ENCODE assay signal across 10 cellular contexts in genomic region chr2:219523031-219523671, GRCh38. TPM values are rescaled to one million over a fixed set of nuclear protein-coding genes. Genes with fewer than 3 reads are reported as not detected.
DNase-seq lines count a peak whose midpoint lies in the region; ATAC-seq and TF ChIP-seq lines count a peak whose summit lies in the region.
"Had no signal": no experiment of that assay in that cellular context is flagged by ENCODE, and none has a peak within 500 bp of the region (broad histone marks: within the 10 kb centered on the region; RNA-seq: fewer than 3 reads in every experiment).

No MANE protein-coding gene starts in this region.

- no peak overlapping the region for H3K27ac ChIP-seq in PC-9
- H3K27ac ChIP-seq in iPS DF 6.9 (ENCODE audit: low read length): no peak overlapping the region
- H3K27ac ChIP-seq in CD4-positive, alpha-beta memory T cell (ENCODE audit: low read depth, low read length): no peak overlapping the region

- H2AFZ ChIP-seq in PC-9: no peak overlapping the region

- H3K4me1 Mint-ChIP-seq in stimulated activated naive B cell treated with anti-CD40 and anti-IgM and Interleukin-4, amounts not matched to agents 10 μg/mL and 1 μg/mL and 100 μg/mL, for 72 hours: peaks cover 12 to 19% of the 10 kb centered on the region in 2 donors
- H3K4me1 Mint-ChIP-seq in CD4-positive, alpha-beta memory T cell: peaks cover 10 to 19% (median 12%) of the 10 kb centered on the region in 4 donors
- peaks cover 4% of the 10 kb centered on the region for H3K4me1 Mint-ChIP-seq in activated CD4-positive, alpha-beta T cell treated with anti-CD3 and anti-CD28 coated beads, Interleukin-2, amount 10 ng/mL, durations not matched to agents 24 days and 14 days
- H3K4me1 Mint-ChIP-seq: activated naive CD8-positive, alpha-beta T cell treated with anti-CD3 and anti-CD28 coated beads, Interleukin-2, amount 10 ng/mL, durations not matched to agents 7 days and 5 days had no signal

- ATAC-seq in stimulated activated naive B cell treated with anti-CD40 and anti-IgM and Interleukin-4, amounts not matched to agents 10 μg/mL and 1 μg/mL and 100 μg/mL, for 72 hours (replicated peaks): peak; percentile 29 to 39
- no peak for ATAC-seq in GM21515 (IDR thresholded peaks at IDR 0.05; ENCODE audit: unreplicated experiment)

- no CpG with 5 or more reads among the region's 24 CpGs for WGBS in iPS DF 6.9 (ENCODE audit: insufficient coverage, insufficient read length)

- no peaks in the 10 kb centered on the region for H4K20me1 ChIP-seq in PC-9 (ENCODE audit: insufficient read depth)

- BruUV-seq in PC-9 (replicated peaks; lab: Mats Ljungman, UMichigan): no TSS peak

- no peak for TF ChIP-seq CTCF in PC-9 (conservative IDR thresholded peaks at IDR 0.05)

- DNase-seq in NCI-H82 (lab: John Stamatoyannopoulos, UW) (peak; percentile 51), NCI-H82 treated with DMSO at 0.1 percent for 48 hours (lab: John Stamatoyannopoulos, UW; ENCODE audit: unreplicated experiment) (no peak), PC-9 (no peak), iPS DF 6.9 (ENCODE audit: low read depth, low spot score) (no peak)
- DNase-seq in stimulated activated naive B cell treated with anti-CD40 and anti-IgM and Interleukin-4, amounts not matched to agents 10 μg/mL and 1 μg/mL and 100 μg/mL, for 72 hours: no peak
- DNase-seq in CD4-positive, alpha-beta memory T cell: no peak
- DNase-seq in activated CD4-positive, alpha-beta T cell treated with anti-CD3 and anti-CD28 coated beads, Interleukin-2, amount 10 ng/mL, durations not matched to agents 24 days and 14 days: no peak
- DNase-seq: activated naive CD8-positive, alpha-beta T cell treated with anti-CD3 and anti-CD28 coated beads, Interleukin-2, amount 10 ng/mL, durations not matched to agents 7 days and 5 days; NCI-H1930 had no signal

- POLR2A ChIA-PET in PC-9 (lab: Charles Lee; ENCODE audit: unreplicated experiment): no interaction called here
- POLR2A ChIA-PET in CD4-positive, alpha-beta memory T cell (lab: Charles Lee; ENCODE audit: partially characterized antibody): no interaction called here

- H3K36me3 ChIP-seq in PC-9 (ENCODE audit: low read depth) (no peaks in the 10 kb centered on the region), iPS DF 6.9 (ENCODE audit: control insufficient read depth, insufficient read depth, low read length) (no peaks in the 10 kb centered on the region)
- no peaks in the 10 kb centered on the region for H3K36me3 ChIP-seq in CD4-positive, alpha-beta memory T cell (ENCODE audit: insufficient read depth, low read length)

- no peaks in the 10 kb centered on the region for H3K9me3 Mint-ChIP-seq in stimulated activated naive B cell treated with anti-CD40 and anti-IgM and Interleukin-4, amounts not matched to agents 10 μg/mL and 1 μg/mL and 100 μg/mL, for 72 hours
- no peaks in the 10 kb centered on the region for H3K9me3 Mint-ChIP-seq in CD4-positive, alpha-beta memory T cell
- no peaks in the 10 kb centered on the region for H3K9me3 Mint-ChIP-seq in activated CD4-positive, alpha-beta T cell treated with anti-CD3 and anti-CD28 coated beads, Interleukin-2, amount 10 ng/mL, durations not matched to agents 24 days and 14 days
- H3K9me3 Mint-ChIP-seq: activated naive CD8-positive, alpha-beta T cell treated with anti-CD3 and anti-CD28 coated beads, Interleukin-2, amount 10 ng/mL, durations not matched to agents 7 days and 5 days had no signal

- peaks cover 15% of the 10 kb centered on the region for H3K4me1 ChIP-seq in PC-9 (replicated peaks; ENCODE audit: insufficient read depth)
- H3K4me1 ChIP-seq in iPS DF 6.9 (ENCODE audit: control insufficient read depth, insufficient read depth, low read length): peaks cover 8% of the 10 kb centered on the region
- H3K4me1 ChIP-seq in CD4-positive, alpha-beta memory T cell (ENCODE audit: insufficient read depth, low read length): peaks cover 10% of the 10 kb centered on the region

- no peak overlapping the region for H3K4me3 ChIP-seq in PC-9
- peak overlapping the region; percentile 55; the same call in 1 of the 2 replicates for H3K4me3 ChIP-seq in iPS DF 6.9 (ENCODE audit: low read length)
- H3K4me3 ChIP-seq in CD4-positive, alpha-beta memory T cell (ENCODE audit: low read length in 2 of 2): no peak overlapping the region

- CTCF ChIA-PET in PC-9 (lab: Charles Lee): interaction anchor here (0.6 to 0.7 kb wide), 3 partner anchors 26 to 441 kb away, joined by 3 to 4 read pairs (median 4); no protein-coding TSS in a partner anchor
- CTCF ChIA-PET in CD4-positive, alpha-beta memory T cell (lab: Charles Lee; ENCODE audit: partially characterized antibody): interaction anchor here (0.5 to 1.8 kb wide), 5 partner anchors 13 to 548 kb away, joined by 3 to 8 read pairs (median 3); a partner anchor contains a TSS

- no peak overlapping the region for H3K27ac Mint-ChIP-seq in stimulated activated naive B cell treated with anti-CD40 and anti-IgM and Interleukin-4, amounts not matched to agents 10 μg/mL and 1 μg/mL and 100 μg/mL, for 72 hours
- H3K27ac Mint-ChIP-seq in CD4-positive, alpha-beta memory T cell: no peak overlapping the region
- no peak overlapping the region for H3K27ac Mint-ChIP-seq in activated CD4-positive, alpha-beta T cell treated with anti-CD3 and anti-CD28 coated beads, Interleukin-2, amount 10 ng/mL, durations not matched to agents 24 days and 14 days
- H3K27ac Mint-ChIP-seq: activated naive CD8-positive, alpha-beta T cell treated with anti-CD3 and anti-CD28 coated beads, Interleukin-2, amount 10 ng/mL, durations not matched to agents 7 days and 5 days had no signal

- H3K9me3 ChIP-seq in PC-9 (ENCODE audit: insufficient read depth, low read depth) (no peaks in the 10 kb centered on the region), iPS DF 6.9 (ENCODE audit: control insufficient read depth, insufficient read depth, low read length) (no peaks in the 10 kb centered on the region)
- H3K9me3 ChIP-seq in CD4-positive, alpha-beta memory T cell (ENCODE audit: control insufficient read depth in 1 of 2, low read length in 2 of 2): no peaks in the 10 kb centered on the region

- H3K4me2 ChIP-seq in PC-9: peak overlapping the region; percentile 60

- H3K79me2 ChIP-seq in PC-9 (ENCODE audit: low read depth): no peaks in the 10 kb centered on the region

- H3K36me3 Mint-ChIP-seq in stimulated activated naive B cell treated with anti-CD40 and anti-IgM and Interleukin-4, amounts not matched to agents 10 μg/mL and 1 μg/mL and 100 μg/mL, for 72 hours: no peaks in the 10 kb centered on the region
- H3K36me3 Mint-ChIP-seq in CD4-positive, alpha-beta memory T cell: no peaks in the 10 kb centered on the region
- H3K36me3 Mint-ChIP-seq in activated CD4-positive, alpha-beta T cell treated with anti-CD3 and anti-CD28 coated beads, Interleukin-2, amount 10 ng/mL, durations not matched to agents 24 days and 14 days (ENCODE audit: low read depth): no peaks in the 10 kb centered on the region
- H3K36me3 Mint-ChIP-seq: activated naive CD8-positive, alpha-beta T cell treated with anti-CD3 and anti-CD28 coated beads, Interleukin-2, amount 10 ng/mL, durations not matched to agents 7 days and 5 days had no signal

- peaks cover 77 to 86% of the 10 kb centered on the region in 2 donors for H3K27me3 Mint-ChIP-seq in stimulated activated naive B cell treated with anti-CD40 and anti-IgM and Interleukin-4, amounts not matched to agents 10 μg/mL and 1 μg/mL and 100 μg/mL, for 72 hours
- H3K27me3 Mint-ChIP-seq in CD4-positive, alpha-beta memory T cell: peaks cover 69 to 77% of the 10 kb centered on the region in 2 donors
- peaks cover 73% of the 10 kb centered on the region for H3K27me3 Mint-ChIP-seq in activated CD4-positive, alpha-beta T cell treated with anti-CD3 and anti-CD28 coated beads, Interleukin-2, amount 10 ng/mL, durations not matched to agents 24 days and 14 days

- H3K27me3 ChIP-seq in PC-9 (ENCODE audit: insufficient read depth, low read depth): peaks cover 16% of the 10 kb centered on the region
- no peaks in the 10 kb centered on the region for H3K27me3 ChIP-seq in iPS DF 6.9 (ENCODE audit: control insufficient read depth, insufficient read depth, low read length)
- H3K27me3 ChIP-seq in CD4-positive, alpha-beta memory T cell (ENCODE audit: insufficient read depth, low read length): peaks cover 34% of the 10 kb centered on the region

- intact Hi-C loops in PC-9 (cut with micrococcal nuclease; ENCODE audit: unreplicated experiment): loop anchor here (5.0 kb wide), 1 partner anchor 66 kb away; no protein-coding TSS in a partner anchor
- intact Hi-C loops in CD4-positive, alpha-beta memory T cell (cut with micrococcal nuclease): no loop called here
- intact Hi-C loops in activated CD4-positive, alpha-beta T cell treated with anti-CD3 and anti-CD28 coated beads, Interleukin-2, amount 10 ng/mL, durations not matched to agents 24 days and 14 days (cut with micrococcal nuclease): no loop called here

- H3K9me2 ChIP-seq in PC-9 (ENCODE audit: insufficient read depth): no peaks in the 10 kb centered on the region

- H3K4me3 Mint-ChIP-seq in stimulated activated naive B cell treated with anti-CD40 and anti-IgM and Interleukin-4, amounts not matched to agents 10 μg/mL and 1 μg/mL and 100 μg/mL, for 72 hours: no peak overlapping the region
- H3K4me3 Mint-ChIP-seq in CD4-positive, alpha-beta memory T cell: peak overlapping the region in 3 of 8 donors; percentile 9 to 72 (median 62)
- H3K4me3 Mint-ChIP-seq in activated CD4-positive, alpha-beta T cell treated with anti-CD3 and anti-CD28 coated beads, Interleukin-2, amount 10 ng/mL, durations not matched to agents 24 days and 14 days: no peak overlapping the region
- H3K4me3 Mint-ChIP-seq: activated naive CD8-positive, alpha-beta T cell treated with anti-CD3 and anti-CD28 coated beads, Interleukin-2, amount 10 ng/mL, durations not matched to agents 7 days and 5 days had no signal

- H3F3A ChIP-seq in PC-9 (ENCODE audit: insufficient read depth, low read depth): peaks cover 6% of the 10 kb centered on the region; the same call in 1 of the 2 replicates

RNA-seq across cellular contexts. Expression of gene ASIC4, which starts 8.9 kb away (rescaled TPM):
- 0.22 and 0.30 TPM in 2 replicates for total RNA-seq in PC-9 (2021)
- total RNA-seq in CD4-positive, alpha-beta memory T cell: under 1 TPM; 0.09 to 0.22 TPM
- not detected for polyA plus RNA-seq in CD4-positive, alpha-beta memory T cell
- not detected in 2 replicates for total RNA-seq in activated CD4-positive, alpha-beta T cell treated with anti-CD3 and anti-CD28 coated beads, Interleukin-2, amount 10 ng/mL, durations not matched to agents 24 days and 14 days

RNA-seq across cellular contexts. Expression of gene CHPF, which starts 20.5 kb away (rescaled TPM):
- 78.2 and 89.7 TPM in 2 replicates for total RNA-seq in PC-9 (2021)
- 1 to 10 TPM; 7.7 to 8.5 TPM for total RNA-seq in CD4-positive, alpha-beta memory T cell
- 1 to 10 TPM; 7.5 to 8.1 TPM for polyA plus RNA-seq in CD4-positive, alpha-beta memory T cell
- 37.8 and 38.3 TPM in 2 replicates for total RNA-seq in activated CD4-positive, alpha-beta T cell treated with anti-CD3 and anti-CD28 coated beads, Interleukin-2, amount 10 ng/mL, durations not matched to agents 24 days and 14 days

RNA-seq across cellular contexts. Expression of gene TMEM198, which starts 20.7 kb away (rescaled TPM):
- 3.6 and 5.8 TPM in 2 replicates for total RNA-seq in PC-9 (2021)
- total RNA-seq in CD4-positive, alpha-beta memory T cell: under 1 TPM; 0.67 to 0.76 TPM
- polyA plus RNA-seq in CD4-positive, alpha-beta memory T cell: not detected
- total RNA-seq in activated CD4-positive, alpha-beta T cell treated with anti-CD3 and anti-CD28 coated beads, Interleukin-2, amount 10 ng/mL, durations not matched to agents 24 days and 14 days: 3.1 and 3.4 TPM in 2 replicates

RNA-seq across cellular contexts. Expression of gene GMPPA, which starts 24.5 kb away (rescaled TPM):
- total RNA-seq in PC-9 (2021): 44.7 and 57.2 TPM in 2 replicates
- total RNA-seq in CD4-positive, alpha-beta memory T cell: 10 to 100 TPM; 45.2 to 48.3 TPM
- polyA plus RNA-seq in CD4-positive, alpha-beta memory T cell: 10 to 100 TPM; 30.4 to 31.0 TPM
- total RNA-seq in activated CD4-positive, alpha-beta T cell treated with anti-CD3 and anti-CD28 coated beads, Interleukin-2, amount 10 ng/mL, durations not matched to agents 24 days and 14 days: 45.5 and 46.0 TPM in 2 replicates

RNA-seq across cellular contexts. Expression of gene OBSL1, which starts 48.2 kb away (rescaled TPM):
- total RNA-seq in PC-9 (2021): 110 and 161 TPM in 2 replicates
- under 1 TPM in 1 of 2 experiments, not detected in 1; 0.09 TPM for total RNA-seq in CD4-positive, alpha-beta memory T cell
- polyA plus RNA-seq in CD4-positive, alpha-beta memory T cell: not detected
- total RNA-seq in activated CD4-positive, alpha-beta T cell treated with anti-CD3 and anti-CD28 coated beads, Interleukin-2, amount 10 ng/mL, durations not matched to agents 24 days and 14 days: 0.26 and 0.47 TPM in 2 replicates
- total RNA-seq: activated naive CD8-positive, alpha-beta T cell treated with anti-CD3 and anti-CD28 coated beads, Interleukin-2, amount 10 ng/mL, durations not matched to agents 7 days and 5 days had no signal
